2 cellular contexts compared by ENCODE assay signal in genomic region chr2:181456660-181457120, GRCh38.
TF ChIP-seq lines count a peak whose summit lies in the region.

No MANE protein-coding gene starts in this region.

TF ChIP-seq in GM23338, 12 proteins besides CTCF, POLR2A, EP300 and RAD21 (continued from another document):
- TF ChIP-seq JUNB (IDR thresholded peaks at IDR 0.05; ENCODE audit: unreplicated experiment) (no peak), EZH2 (IDR thresholded peaks at IDR 0.05; ENCODE audit: low read depth, unreplicated experiment) (no peak), CREB1 (CRISPR knock-in tag; IDR thresholded peaks at IDR 0.05; ENCODE audit: low read depth) (no peak), EZH2phosphoT487 (IDR thresholded peaks at IDR 0.05; ENCODE audit: unreplicated experiment) (no peak), ZNF331 (CRISPR knock-in tag; IDR thresholded peaks at IDR 0.05; ENCODE audit: low read depth) (no peak), REST (IDR thresholded peaks at IDR 0.05; ENCODE audit: unreplicated experiment) (no peak), NANOG (IDR thresholded peaks at IDR 0.05; ENCODE audit: borderline replicate concordance) (no peak), POLR2AphosphoS5 (IDR thresholded peaks at IDR 0.05; ENCODE audit: low read depth) (no peak)
- TF ChIP-seq, protein P1, sequence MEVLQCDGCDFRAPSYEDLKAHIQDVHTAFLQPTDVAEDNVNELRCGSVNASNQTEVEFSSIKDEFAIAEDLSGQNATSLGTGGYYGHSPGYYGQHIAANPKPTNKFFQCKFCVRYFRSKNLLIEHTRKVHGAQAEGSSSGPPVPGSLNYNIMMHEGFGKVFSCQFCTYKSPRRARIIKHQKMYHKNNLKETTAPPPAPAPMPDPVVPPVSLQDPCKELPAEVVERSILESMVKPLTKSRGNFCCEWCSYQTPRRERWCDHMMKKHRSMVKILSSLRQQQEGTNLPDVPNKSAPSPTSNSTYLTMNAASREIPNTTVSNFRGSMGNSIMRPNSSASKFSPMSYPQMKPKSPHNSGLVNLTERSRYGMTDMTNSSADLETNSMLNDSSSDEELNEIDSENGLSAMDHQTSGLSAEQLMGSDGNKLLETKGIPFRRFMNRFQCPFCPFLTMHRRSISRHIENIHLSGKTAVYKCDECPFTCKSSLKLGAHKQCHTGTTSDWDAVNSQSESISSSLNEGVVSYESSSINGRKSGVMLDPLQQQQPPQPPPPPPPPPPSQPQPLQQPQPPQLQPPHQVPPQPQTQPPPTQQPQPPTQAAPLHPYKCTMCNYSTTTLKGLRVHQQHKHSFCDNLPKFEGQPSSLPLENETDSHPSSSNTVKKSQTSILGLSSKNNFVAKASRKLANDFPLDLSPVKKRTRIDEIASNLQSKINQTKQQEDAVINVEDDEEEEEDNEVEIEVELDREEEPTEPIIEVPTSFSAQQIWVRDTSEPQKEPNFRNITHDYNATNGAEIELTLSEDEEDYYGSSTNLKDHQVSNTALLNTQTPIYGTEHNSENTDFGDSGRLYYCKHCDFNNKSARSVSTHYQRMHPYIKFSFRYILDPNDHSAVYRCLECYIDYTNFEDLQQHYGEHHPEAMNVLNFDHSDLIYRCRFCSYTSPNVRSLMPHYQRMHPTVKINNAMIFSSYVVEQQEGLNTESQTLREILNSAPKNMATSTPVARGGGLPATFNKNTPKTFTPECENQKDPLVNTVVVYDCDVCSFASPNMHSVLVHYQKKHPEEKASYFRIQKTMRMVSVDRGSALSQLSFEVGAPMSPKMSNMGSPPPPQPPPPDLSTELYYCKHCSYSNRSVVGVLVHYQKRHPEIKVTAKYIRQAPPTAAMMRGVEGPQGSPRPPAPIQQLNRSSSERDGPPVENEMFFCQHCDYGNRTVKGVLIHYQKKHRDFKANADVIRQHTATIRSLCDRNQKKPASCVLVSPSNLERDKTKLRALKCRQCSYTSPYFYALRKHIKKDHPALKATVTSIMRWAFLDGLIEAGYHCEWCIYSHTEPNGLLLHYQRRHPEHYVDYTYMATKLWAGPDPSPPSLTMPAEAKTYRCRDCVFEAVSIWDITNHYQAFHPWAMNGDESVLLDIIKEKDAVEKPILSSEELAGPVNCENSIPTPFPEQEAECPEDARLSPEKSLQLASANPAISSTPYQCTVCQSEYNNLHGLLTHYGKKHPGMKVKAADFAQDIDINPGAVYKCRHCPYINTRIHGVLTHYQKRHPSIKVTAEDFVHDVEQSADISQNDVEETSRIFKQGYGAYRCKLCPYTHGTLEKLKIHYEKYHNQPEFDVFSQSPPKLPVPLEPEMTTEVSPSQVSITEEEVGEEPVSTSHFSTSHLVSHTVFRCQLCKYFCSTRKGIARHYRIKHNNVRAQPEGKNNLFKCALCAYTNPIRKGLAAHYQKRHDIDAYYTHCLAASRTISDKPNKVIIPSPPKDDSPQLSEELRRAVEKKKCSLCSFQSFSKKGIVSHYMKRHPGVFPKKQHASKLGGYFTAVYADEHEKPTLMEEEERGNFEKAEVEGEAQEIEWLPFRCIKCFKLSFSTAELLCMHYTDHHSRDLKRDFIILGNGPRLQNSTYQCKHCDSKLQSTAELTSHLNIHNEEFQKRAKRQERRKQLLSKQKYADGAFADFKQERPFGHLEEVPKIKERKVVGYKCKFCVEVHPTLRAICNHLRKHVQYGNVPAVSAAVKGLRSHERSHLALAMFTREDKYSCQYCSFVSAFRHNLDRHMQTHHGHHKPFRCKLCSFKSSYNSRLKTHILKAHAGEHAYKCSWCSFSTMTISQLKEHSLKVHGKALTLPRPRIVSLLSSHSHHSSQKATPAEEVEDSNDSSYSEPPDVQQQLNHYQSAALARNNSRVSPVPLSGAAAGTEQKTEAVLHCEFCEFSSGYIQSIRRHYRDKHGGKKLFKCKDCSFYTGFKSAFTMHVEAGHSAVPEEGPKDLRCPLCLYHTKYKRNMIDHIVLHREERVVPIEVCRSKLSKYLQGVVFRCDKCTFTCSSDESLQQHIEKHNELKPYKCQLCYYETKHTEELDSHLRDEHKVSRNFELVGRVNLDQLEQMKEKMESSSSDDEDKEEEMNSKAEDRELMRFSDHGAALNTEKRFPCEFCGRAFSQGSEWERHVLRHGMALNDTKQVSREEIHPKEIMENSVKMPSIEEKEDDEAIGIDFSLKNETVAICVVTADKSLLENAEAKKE (CRISPR knock-in tag; IDR thresholded peaks at IDR 0.05), result no peak
- TF ChIP-seq, protein P2, sequence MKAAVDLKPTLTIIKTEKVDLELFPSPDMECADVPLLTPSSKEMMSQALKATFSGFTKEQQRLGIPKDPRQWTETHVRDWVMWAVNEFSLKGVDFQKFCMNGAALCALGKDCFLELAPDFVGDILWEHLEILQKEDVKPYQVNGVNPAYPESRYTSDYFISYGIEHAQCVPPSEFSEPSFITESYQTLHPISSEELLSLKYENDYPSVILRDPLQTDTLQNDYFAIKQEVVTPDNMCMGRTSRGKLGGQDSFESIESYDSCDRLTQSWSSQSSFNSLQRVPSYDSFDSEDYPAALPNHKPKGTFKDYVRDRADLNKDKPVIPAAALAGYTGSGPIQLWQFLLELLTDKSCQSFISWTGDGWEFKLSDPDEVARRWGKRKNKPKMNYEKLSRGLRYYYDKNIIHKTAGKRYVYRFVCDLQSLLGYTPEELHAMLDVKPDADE (IDR thresholded peaks at IDR 0.05), result no peak
TF ChIP-seq in GM23338: peak in this region for 0.

TF ChIP-seq in H1, 55 proteins besides CTCF, POLR2A, EP300 and RAD21:
- TF ChIP-seq, protein P3, sequence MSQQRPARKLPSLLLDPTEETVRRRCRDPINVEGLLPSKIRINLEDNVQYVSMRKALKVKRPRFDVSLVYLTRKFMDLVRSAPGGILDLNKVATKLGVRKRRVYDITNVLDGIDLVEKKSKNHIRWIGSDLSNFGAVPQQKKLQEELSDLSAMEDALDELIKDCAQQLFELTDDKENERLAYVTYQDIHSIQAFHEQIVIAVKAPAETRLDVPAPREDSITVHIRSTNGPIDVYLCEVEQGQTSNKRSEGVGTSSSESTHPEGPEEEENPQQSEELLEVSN (IDR thresholded peaks at IDR 0.05), result no peak
- peak; percentile 41; the same call in 1 of the 2 replicates for TF ChIP-seq MAX (IDR thresholded peaks at IDR 0.05)
